Comparison of ENCODE assay signal across 26 cellular contexts in genomic region chr1:63024132-63024531, GRCh38.
"Had no signal": no experiment of that assay in that cellular context is flagged by ENCODE, and none has a peak within 500 bp of the region (broad histone marks: within the 10 kb centered on the region; RNA-seq: fewer than 3 reads in every experiment).

No MANE protein-coding gene starts in this region.

- H3K4me1 Mint-ChIP-seq: activated B cell treated with CpG ODN at 0.5 μM for 24 hours; activated CD8-positive, alpha-beta memory T cell treated with anti-CD3 and anti-CD28 coated beads, Interleukin-2, amount 10 ng/mL, durations not matched to agents 7 days and 5 days; activated naive CD8-positive, alpha-beta T cell treated with anti-CD3 and anti-CD28 coated beads, Interleukin-2, amount 10 ng/mL, durations not matched to agents 7 days and 5 days; activated T-helper 17 cell treated with anti-CD3 and anti-CD28 coated beads, Interleukin-2, amount 50 U/mL, for 72 hours; central memory CD8-positive, alpha-beta T cell; immature natural killer cell had no signal

- H3K4me3 ChIP-seq: esophagus muscularis mucosa, gastroesophageal sphincter, heart right ventricle, lower lobe of right lung, thyroid gland had no signal

- H3K27me3 ChIP-seq: brain microvascular endothelial cell, thyroid gland had no signal

- H3K9me3 Mint-ChIP-seq: activated B cell treated with CpG ODN at 0.5 μM for 24 hours; activated CD4-positive, alpha-beta memory T cell treated with anti-CD3 and anti-CD28 coated beads for 36 hours; activated naive CD8-positive, alpha-beta T cell treated with anti-CD3 and anti-CD28 coated beads, Interleukin-2, amount 10 ng/mL, durations not matched to agents 7 days and 5 days; activated T-helper 17 cell treated with anti-CD3 and anti-CD28 coated beads, Interleukin-2, amount 50 U/mL, for 72 hours; central memory CD8-positive, alpha-beta T cell; dendritic cell treated with granulocyte-macrophage colony-stimulating factor and Interleukin-4, amounts not matched to agents 40 ng/mL and 50 ng/mL, for 4 days; natural killer cell treated with Interleukin-12 subunit alpha and Interleukin-12 subunit beta and Interleukin-15 and Interleukin-18, amount 100 ng/mL, for 72 hours had no signal

- H3K27ac ChIP-seq: brain microvascular endothelial cell, esophagus muscularis mucosa, gastroesophageal sphincter, heart right ventricle, lower lobe of right lung, thyroid gland had no signal

- H3K4me3 Mint-ChIP-seq: activated B cell treated with CpG ODN at 0.5 μM for 24 hours; activated CD4-positive, alpha-beta memory T cell treated with anti-CD3 and anti-CD28 coated beads for 36 hours; activated CD8-positive, alpha-beta memory T cell treated with anti-CD3 and anti-CD28 coated beads, Interleukin-2, amount 10 ng/mL, durations not matched to agents 7 days and 5 days; activated naive CD8-positive, alpha-beta T cell treated with anti-CD3 and anti-CD28 coated beads, Interleukin-2, amount 10 ng/mL, durations not matched to agents 7 days and 5 days; activated T-helper 17 cell treated with anti-CD3 and anti-CD28 coated beads, Interleukin-2, amount 50 U/mL, for 72 hours; central memory CD8-positive, alpha-beta T cell; dendritic cell treated with granulocyte-macrophage colony-stimulating factor and Interleukin-4, amounts not matched to agents 40 ng/mL and 50 ng/mL, for 4 days; immature natural killer cell; mesothelial cell of epicardium; natural killer cell treated with Interleukin-12 subunit alpha and Interleukin-12 subunit beta and Interleukin-15 and Interleukin-18, amount 100 ng/mL, for 72 hours had no signal

- DNase-seq: activated B cell treated with CpG ODN at 0.5 μM for 24 hours; activated CD4-positive, alpha-beta memory T cell treated with anti-CD3 and anti-CD28 coated beads for 36 hours; activated CD4-positive, alpha-beta T cell treated with anti-CD3 and anti-CD28 coated beads for 4 hours; activated CD8-positive, alpha-beta memory T cell treated with anti-CD3 and anti-CD28 coated beads, Interleukin-2, amount 10 ng/mL, durations not matched to agents 7 days and 5 days; activated naive CD4-positive, alpha-beta T cell treated with Interleukin-2 at 50 U/mL for 16 hours; activated naive CD8-positive, alpha-beta T cell treated with anti-CD3 and anti-CD28 coated beads, Interleukin-2, amount 10 ng/mL, durations not matched to agents 7 days and 5 days; brain microvascular endothelial cell; effector CD8-positive, alpha-beta T cell; heart right ventricle; immature natural killer cell; left cardiac atrium; lower lobe of right lung; nucleus accumbens; posterior cingulate gyrus; retina; stimulated activated CD4-positive, alpha-beta T cell treated with anti-CD3 and anti-CD28 coated beads, Interleukin-2, amount 100 ng/mL, for 24 hours; stimulated activated naive CD4-positive, alpha-beta T cell treated with Interleukin-2 at 50 U/mL for 16 hours; T-helper 9 cell; thyroid gland had no signal

- H3K4me1 ChIP-seq: esophagus muscularis mucosa, gastroesophageal sphincter, heart right ventricle, lower lobe of right lung, thyroid gland had no signal

- H3K36me3 Mint-ChIP-seq: activated CD4-positive, alpha-beta memory T cell treated with anti-CD3 and anti-CD28 coated beads for 36 hours; activated CD8-positive, alpha-beta memory T cell treated with anti-CD3 and anti-CD28 coated beads, Interleukin-2, amount 10 ng/mL, durations not matched to agents 7 days and 5 days; activated naive CD8-positive, alpha-beta T cell treated with anti-CD3 and anti-CD28 coated beads, Interleukin-2, amount 10 ng/mL, durations not matched to agents 7 days and 5 days; immature natural killer cell; mesothelial cell of epicardium; natural killer cell treated with Interleukin-12 subunit alpha and Interleukin-12 subunit beta and Interleukin-15 and Interleukin-18, amount 100 ng/mL, for 72 hours had no signal

- H3K27ac Mint-ChIP-seq: activated B cell treated with CpG ODN at 0.5 μM for 24 hours; activated CD4-positive, alpha-beta memory T cell treated with anti-CD3 and anti-CD28 coated beads for 36 hours; activated CD8-positive, alpha-beta memory T cell treated with anti-CD3 and anti-CD28 coated beads, Interleukin-2, amount 10 ng/mL, durations not matched to agents 7 days and 5 days; activated naive CD8-positive, alpha-beta T cell treated with anti-CD3 and anti-CD28 coated beads, Interleukin-2, amount 10 ng/mL, durations not matched to agents 7 days and 5 days; activated T-helper 17 cell treated with anti-CD3 and anti-CD28 coated beads, Interleukin-2, amount 50 U/mL, for 72 hours; dendritic cell treated with granulocyte-macrophage colony-stimulating factor and Interleukin-4, amounts not matched to agents 40 ng/mL and 50 ng/mL, for 4 days; immature natural killer cell; mesothelial cell of epicardium; natural killer cell treated with Interleukin-12 subunit alpha and Interleukin-12 subunit beta and Interleukin-15 and Interleukin-18, amount 100 ng/mL, for 72 hours had no signal

- ATAC-seq: activated CD8-positive, alpha-beta memory T cell treated with anti-CD3 and anti-CD28 coated beads, Interleukin-2, amount 10 ng/mL, durations not matched to agents 7 days and 5 days; activated T-helper 17 cell treated with anti-CD3 and anti-CD28 coated beads, Interleukin-2, amount 50 U/mL, for 72 hours; gastroesophageal sphincter; heart right ventricle; left cardiac atrium; lower lobe of right lung; natural killer cell treated with Interleukin-12 subunit alpha and Interleukin-12 subunit beta and Interleukin-15 and Interleukin-18, amount 100 ng/mL, for 72 hours had no signal

- H3K9me3 ChIP-seq: esophagus muscularis mucosa, heart right ventricle, lower lobe of right lung, thyroid gland had no signal

- H3K36me3 ChIP-seq: brain microvascular endothelial cell, esophagus muscularis mucosa, gastroesophageal sphincter, heart right ventricle, lower lobe of right lung, thyroid gland had no signal

- H3K27me3 Mint-ChIP-seq: activated CD4-positive, alpha-beta memory T cell treated with anti-CD3 and anti-CD28 coated beads for 36 hours; activated CD8-positive, alpha-beta memory T cell treated with anti-CD3 and anti-CD28 coated beads, Interleukin-2, amount 10 ng/mL, durations not matched to agents 7 days and 5 days had no signal
